1 cellular context compared by ENCODE assay signal in genomic region chr15:48063411-48063985, GRCh38.
TF ChIP-seq lines count a peak whose summit lies in the region.

No MANE protein-coding gene starts in this region.

TF ChIP-seq in SK-N-SH treated with all-trans-retinoic acid at 6 μM for 48 hours, 23 proteins besides CTCF, POLR2A, EP300 and RAD21 (continued from another document):
- TF ChIP-seq, protein P1, sequence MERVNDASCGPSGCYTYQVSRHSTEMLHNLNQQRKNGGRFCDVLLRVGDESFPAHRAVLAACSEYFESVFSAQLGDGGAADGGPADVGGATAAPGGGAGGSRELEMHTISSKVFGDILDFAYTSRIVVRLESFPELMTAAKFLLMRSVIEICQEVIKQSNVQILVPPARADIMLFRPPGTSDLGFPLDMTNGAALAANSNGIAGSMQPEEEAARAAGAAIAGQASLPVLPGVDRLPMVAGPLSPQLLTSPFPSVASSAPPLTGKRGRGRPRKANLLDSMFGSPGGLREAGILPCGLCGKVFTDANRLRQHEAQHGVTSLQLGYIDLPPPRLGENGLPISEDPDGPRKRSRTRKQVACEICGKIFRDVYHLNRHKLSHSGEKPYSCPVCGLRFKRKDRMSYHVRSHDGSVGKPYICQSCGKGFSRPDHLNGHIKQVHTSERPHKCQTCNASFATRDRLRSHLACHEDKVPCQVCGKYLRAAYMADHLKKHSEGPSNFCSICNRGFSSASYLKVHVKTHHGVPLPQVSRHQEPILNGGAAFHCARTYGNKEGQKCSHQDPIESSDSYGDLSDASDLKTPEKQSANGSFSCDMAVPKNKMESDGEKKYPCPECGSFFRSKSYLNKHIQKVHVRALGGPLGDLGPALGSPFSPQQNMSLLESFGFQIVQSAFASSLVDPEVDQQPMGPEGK (CRISPR knock-in tag; IDR thresholded peaks at IDR 0.05; ENCODE audit: borderline replicate concordance): no peak
- no peak for TF ChIP-seq ZC3H10 (CRISPR knock-in tag; IDR thresholded peaks at IDR 0.05)
- no peak for TF ChIP-seq SNAI2 (CRISPR knock-in tag; IDR thresholded peaks at IDR 0.05)
- no peak for TF ChIP-seq ZNF8 (CRISPR knock-in tag; IDR thresholded peaks at IDR 0.05)
- TF ChIP-seq CSDC2 (CRISPR knock-in tag; IDR thresholded peaks at IDR 0.05): no peak
- TF ChIP-seq RARB (CRISPR knock-in tag; IDR thresholded peaks at IDR 0.05): no peak
- TF ChIP-seq ZNF565 (CRISPR knock-in tag; conservative IDR thresholded peaks at IDR 0.05; ENCODE audit: low read depth): no peak
- no peak for TF ChIP-seq ISL1 (CRISPR knock-in tag; IDR thresholded peaks at IDR 0.05)
- TF ChIP-seq TCF4 (CRISPR knock-in tag; IDR thresholded peaks at IDR 0.05; ENCODE audit: borderline replicate concordance): no peak
- no peak for TF ChIP-seq TOX (CRISPR knock-in tag; IDR thresholded peaks at IDR 0.05; ENCODE audit: borderline replicate concordance)
TF ChIP-seq in SK-N-SH treated with all-trans-retinoic acid at 6 μM for 48 hours: peak in this region for 0.
